ENCODE assay signal across 8 cellular contexts in genomic region chr9:130707225-130707976, GRCh38. TPM values are rescaled to one million over a fixed set of nuclear protein-coding genes. Genes with fewer than 3 reads are reported as not detected.
DNase-seq lines count a peak whose midpoint lies in the region; ATAC-seq and TF ChIP-seq lines count a peak whose summit lies in the region.

No MANE protein-coding gene starts in this region.

- no peak overlapping the region for H3K4me3 ChIP-seq in HEK293 (ENCODE audit: low read depth, low read length)
- H3K4me3 ChIP-seq in OCI-LY3 (ENCODE audit: low read length) = no peak overlapping the region
- H3K4me3 ChIP-seq in osteoblast (ENCODE audit: insufficient read depth, low read length) = no peak overlapping the region

- H2AFZ ChIP-seq in OCI-LY3 (ENCODE audit: low read depth, low read length) (no peak overlapping the region), osteoblast (ENCODE audit: low read length) (no peak overlapping the region)

- H3K9ac ChIP-seq in OCI-LY3 (ENCODE audit: low read length) = no peak overlapping the region

- H3K4me1 ChIP-seq in HEK293 (ENCODE audit: control insufficient read depth, insufficient read depth, low read length) (no peaks in the 10 kb centered on the region), OCI-LY3 (ENCODE audit: low read length) (0 out of 2 replicates have a peak, but pooled peaks cover 3% of the 10 kb centered on the region), osteoblast (ENCODE audit: insufficient read depth, low read length) (peaks cover 5% of the 10 kb centered on the region)

- POLR2A ChIA-PET in HEK293 (lab: Yijun Ruan, JAX) = interaction anchor here (0.5 to 2.9 kb wide), 5 partner anchors 8 to 764 kb away, joined by 3 to 30 read pairs (median 7); partner anchors contain the start of gene EXOSC2

- H3K27ac ChIP-seq in HEK293 (ENCODE audit: extremely low read depth, low read depth, low read length) = no peak overlapping the region
- H3K27ac ChIP-seq in OCI-LY3 (ENCODE audit: low read length) = no peak overlapping the region
- peak overlapping the region; percentile 25 for H3K27ac ChIP-seq in osteoblast (ENCODE audit: low read depth, low read length)

- H3K4me2 ChIP-seq in OCI-LY3 (ENCODE audit: low read length) (no peak overlapping the region), osteoblast (ENCODE audit: insufficient read depth, low read length) (no peak overlapping the region)

- H3K27me3 ChIP-seq in OCI-LY3 (ENCODE audit: low read depth, low read length) = no peaks in the 10 kb centered on the region
- H3K27me3 ChIP-seq in osteoblast (ENCODE audit: insufficient read depth, low read length) = no peaks in the 10 kb centered on the region

- no peaks in the 10 kb centered on the region for H3K9me3 ChIP-seq in HEK293 (ENCODE audit: control insufficient read depth, insufficient read depth, low read depth, low read length)
- H3K9me3 ChIP-seq in OCI-LY3 (ENCODE audit: insufficient read depth, low read length) = no peaks in the 10 kb centered on the region
- H3K9me3 ChIP-seq in osteoblast (ENCODE audit: low read depth, low read length) = no peaks in the 10 kb centered on the region

- DNase-seq in AG09319 (ENCODE audit: extremely low read depth, low read depth) = no peak
- peak; percentile 75 for DNase-seq in activated T-cell treated with anti-CD3 and anti-CD28 coated beads for 1 hour (ENCODE audit: low read depth)
- DNase-seq in fibroblast of gingiva (ENCODE audit: low read depth) = peak; percentile 52
- peak; percentile 76 for DNase-seq in osteoblast (ENCODE audit: insufficient read length, low spot score, missing footprints)
- DNase-seq in ureter (ENCODE audit: low spot score) = peak; percentile 65

- CTCF ChIA-PET in HEK293 (lab: Yijun Ruan, JAX) = interaction anchor here (0.5 to 13.6 kb wide), 45 partner anchors 8 to 339 kb away, joined by 3 to 400 read pairs (median 4); partner anchors contain the start of gene EXOSC2

- TF ChIP-seq CTCF in AG09319 (IDR thresholded peaks at IDR 0.05; ENCODE audit: low read depth, low read length) (peak; percentile 61), HEK293 (tag by site-specific recombination; IDR thresholded peaks at IDR 0.05) (peak; percentile 79), OCI-LY3 (IDR thresholded peaks at IDR 0.05; ENCODE audit: low read depth, low read length) (peak; percentile 91), osteoblast (IDR thresholded peaks at IDR 0.05; ENCODE audit: extremely low read depth, low read depth, low read length) (peak; percentile 73)

- H4K20me1 ChIP-seq in OCI-LY3 (ENCODE audit: insufficient read depth, low read length) = peaks cover 7% of the 10 kb centered on the region; the same call in 1 of the 2 replicates
- no peaks in the 10 kb centered on the region for H4K20me1 ChIP-seq in osteoblast (ENCODE audit: insufficient read depth, low read length)

- H3K79me2 ChIP-seq in OCI-LY3 (ENCODE audit: low read length) (peaks cover 5% of the 10 kb centered on the region), osteoblast (ENCODE audit: insufficient read depth, low read length) (no peaks in the 10 kb centered on the region)

- no peak for ATAC-seq in HG02840 (IDR thresholded peaks at IDR 0.05; ENCODE audit: low FRiP score, unreplicated experiment)

- H3K36me3 ChIP-seq in HEK293 (ENCODE audit: control insufficient read depth in 2 of 2, insufficient read depth in 1 of 2, low read length in 2 of 2) (peaks cover 31 to 32% of the 10 kb centered on the region in 2 experiments), OCI-LY3 (replicated peaks; ENCODE audit: low read depth, low read length) (peaks cover 30% of the 10 kb centered on the region), osteoblast (ENCODE audit: insufficient read depth, low read length) (peaks cover 19% of the 10 kb centered on the region)

TF ChIP-seq in HEK293, 187 proteins besides CTCF, POLR2A, EP300 and RAD21 (continues in another document):
- TF ChIP-seq KLF1 (tag by site-specific recombination; IDR thresholded peaks at IDR 0.05) (no peak), ZNF335 (tag by site-specific recombination; conservative IDR thresholded peaks at IDR 0.05) (no peak), ATF2 (tag by site-specific recombination; IDR thresholded peaks at IDR 0.05; ENCODE audit: low read depth) (no peak), ZNF2 (tag by site-specific recombination; IDR thresholded peaks at IDR 0.05) (peak; percentile 85), ZBTB17 (tag by site-specific recombination; IDR thresholded peaks at IDR 0.05) (peak; percentile 96), ZBTB8A (tag by site-specific recombination; IDR thresholded peaks at IDR 0.05) (no peak; the same call in 1 of the 2 replicates), KLF9 (tag by site-specific recombination; IDR thresholded peaks at IDR 0.05; ENCODE audit: low read depth) (no peak), ZNF768 (tag by site-specific recombination; IDR thresholded peaks at IDR 0.05) (no peak), ZNF146 (tag by site-specific recombination; IDR thresholded peaks at IDR 0.05) (no peak), ZNF155 (tag by site-specific recombination; IDR thresholded peaks at IDR 0.05) (no peak), ZNF677 (tag by site-specific recombination; IDR thresholded peaks at IDR 0.05) (no peak), GLIS2 (tag by site-specific recombination; IDR thresholded peaks at IDR 0.05) (no peak), PRDM10 (tag by site-specific recombination; IDR thresholded peaks at IDR 0.05) (peak; percentile 81), ZNF133 (tag by site-specific recombination; IDR thresholded peaks at IDR 0.05) (no peak), ZEB2 (tag by site-specific recombination; IDR thresholded peaks at IDR 0.05) (0 out of 2 replicates have a peak, but pooled peaks have one; percentile 48), ZNF362 (tag by site-specific recombination; IDR thresholded peaks at IDR 0.05) (peak; percentile 91), BCL11A (tag by site-specific recombination; IDR thresholded peaks at IDR 0.05; ENCODE audit: low read depth) (no peak), KLF10 (tag by site-specific recombination; IDR thresholded peaks at IDR 0.05) (no peak), ZXDB (tag by site-specific recombination; IDR thresholded peaks at IDR 0.05) (no peak), SP7 (tag by site-specific recombination; IDR thresholded peaks at IDR 0.05) (peak; percentile 42; the same call in 1 of the 2 replicates), ZNF10 (tag by site-specific recombination; IDR thresholded peaks at IDR 0.05) (no peak)

RNA-seq across cellular contexts. Expression of gene EXOSC2, which starts 13.8 kb away (rescaled TPM):
- 18.6 and 22.1 TPM in 2 replicates for total RNA-seq in osteoblast
- total RNA-seq in ureter = 29.7 TPM

RNA-seq across cellular contexts. Expression of gene PRDM12, which starts 43.0 kb away (rescaled TPM):
- total RNA-seq in osteoblast (not detected in 2 replicates), ureter (0.21 TPM)
